In genomic region chr6:144378437-144378836, GRCh38 we compare ENCODE assay signal across 13 cellular contexts.
A peak's percentile ranks its signal among the peaks of the same experiment; 100 is the strongest.
DNase-seq lines count a peak whose midpoint lies in the region; ATAC-seq and TF ChIP-seq lines count a peak whose summit lies in the region.
"Had no signal": no experiment of that assay in that cellular context is flagged by ENCODE, and none has a peak within 500 bp of the region (broad histone marks: within the 10 kb centered on the region; RNA-seq: fewer than 3 reads in every experiment).

No MANE protein-coding gene starts in this region.

- POLR2A ChIA-PET in GM10248 (lab: Yijun Ruan, JAX), result no interaction called here

- WGBS in lung, 2 donors, result 56 to 64% methylated on average over 4 of the region's 4 CpGs
- WGBS in tibial nerve, 2 donors, result 59 to 62% methylated on average over 4 of the region's 4 CpGs

- TF ChIP-seq POLR2A in tibial nerve (IDR thresholded peaks at IDR 0.05), result no peak

- H3K27ac ChIP-seq in right atrium auricular region, result no peak overlapping the region
- H3K27ac ChIP-seq in lung (ENCODE audit: low read depth in 1 of 2, low read length in 1 of 2), result no peak overlapping the region
- H3K27ac ChIP-seq in tibial nerve, result peak overlapping the region in 3 of 4 donors; percentile 5 to 85 (median 66)

- DNase-seq in Right ventricle myocardium superior (no peak), right atrium auricular region (ENCODE audit: low spot score) (no peak), chondrocyte (ENCODE audit: low spot score) (no peak), lung (ENCODE audit: low spot score) (no peak), tibial nerve (ENCODE audit: low spot score in 2 of 2) (no peak), NOMO-1 (lab: John Stamatoyannopoulos, UW; ENCODE audit: unreplicated experiment in 2 of 2) (no peak), GM10248 (ENCODE audit: extremely low spot score) (no peak)
- DNase-seq: activated CD4-positive, alpha-beta T cell treated with anti-CD3 and anti-CD28 coated beads for 4 hours; caudate nucleus; DMS153; kidney had no signal

- peak; percentile 18 for ATAC-seq in Right ventricle myocardium superior (ENCODE audit: poor library complexity)
- ATAC-seq in lung (ENCODE audit: insufficient read depth, low FRiP score), result peak; percentile 67
- no peak for ATAC-seq in HG03280 (IDR thresholded peaks at IDR 0.05; ENCODE audit: unreplicated experiment)

- intact Hi-C loops in Right ventricle myocardium superior (cut with DNase I), result no loop called here

- H3K4me1 Mint-ChIP-seq in chondrocyte (ENCODE audit: low read depth), result peaks cover 37% of the 10 kb centered on the region

- no peaks in the 10 kb centered on the region for H3K36me3 ChIP-seq in right atrium auricular region
- H3K36me3 ChIP-seq in lung (ENCODE audit: control insufficient read depth in 2 of 2, insufficient read depth in 2 of 2, low read length in 2 of 2), result no peaks in the 10 kb centered on the region
- H3K36me3 ChIP-seq in tibial nerve, result no peaks in the 10 kb centered on the region

- H3K9me3 ChIP-seq in right atrium auricular region, result no peaks in the 10 kb centered on the region
- no peaks in the 10 kb centered on the region for H3K9me3 ChIP-seq in lung (ENCODE audit: control insufficient read depth in 2 of 2, insufficient read depth in 1 of 2, low read length in 1 of 2)
- peaks cover 0 to 6% (median 0%) of the 10 kb centered on the region in 4 donors for H3K9me3 ChIP-seq in tibial nerve

- H3K4me3 ChIP-seq in right atrium auricular region (no peak overlapping the region), lung (no peak overlapping the region), tibial nerve (no peak overlapping the region)

- no peaks in the 10 kb centered on the region for H3K27me3 Mint-ChIP-seq in chondrocyte (ENCODE audit: low read depth)

- H3K9me3 Mint-ChIP-seq in chondrocyte (ENCODE audit: low read depth), result peaks cover 5% of the 10 kb centered on the region

- CTCF ChIA-PET in GM10248 (lab: Yijun Ruan, JAX), result interaction anchor here (1.1 to 1.4 kb wide), 3 partner anchors 9 to 50 kb away, joined by 3 to 4 read pairs (median 3); no protein-coding TSS in a partner anchor

- TF ChIP-seq CTCF in right atrium auricular region (IDR thresholded peaks at IDR 0.05), result no peak
- no peak for TF ChIP-seq CTCF in chondrocyte (IDR thresholded peaks at IDR 0.05)
- no peak for TF ChIP-seq CTCF in lung (IDR thresholded peaks at IDR 0.05; ENCODE audit: control extremely low read depth, extremely low read depth)
- TF ChIP-seq CTCF in tibial nerve (IDR thresholded peaks at IDR 0.05), result no peak
- no peak for TF ChIP-seq CTCF in GM10248 (IDR thresholded peaks at IDR 0.05; ENCODE audit: control extremely low read depth, extremely low read depth, low read depth, missing control alignments)

- H3K4me3 Mint-ChIP-seq in chondrocyte (ENCODE audit: unreplicated experiment), result no peak overlapping the region

- TF ChIP-seq EP300 in tibial nerve (IDR thresholded peaks at IDR 0.05), result no peak

- H3K27ac Mint-ChIP-seq in chondrocyte (ENCODE audit: unreplicated experiment), result peak overlapping the region; percentile 38
- H3K27ac Mint-ChIP-seq: activated T-helper 2 cell treated with anti-CD3 and anti-CD28 coated beads, Interferon-gamma antibody, Interleukin-2, Interleukin-4, amounts not matched to agents 10 μg/mL and 5 μg/mL and 100 μg/mL, durations not matched to agents 14 hours and 24 hours and 36 hours had no signal

- H3K4me1 ChIP-seq in right atrium auricular region (peaks cover 0 to 26% of the 10 kb centered on the region in 2 donors), lung (ENCODE audit: control insufficient read depth in 2 of 2, insufficient read depth in 2 of 2, low read length in 2 of 2) (peaks cover 5 to 18% of the 10 kb centered on the region in 2 donors), tibial nerve (peaks cover 0 to 77% (median 25%) of the 10 kb centered on the region in 4 donors)

- H3K36me3 Mint-ChIP-seq in chondrocyte (ENCODE audit: low read depth), result no peaks in the 10 kb centered on the region

- H3K27me3 ChIP-seq in right atrium auricular region (no peaks in the 10 kb centered on the region), lung (ENCODE audit: control insufficient read depth, insufficient read depth) (no peaks in the 10 kb centered on the region), tibial nerve (no peaks in the 10 kb centered on the region)

Comparison
In these comparisons a context has a peak if more than half of its experiments do, and no peak if none do; other contexts are left out.
1. H3K27ac ChIP-seq: peak in tibial nerve (3 of 4); none in right atrium auricular region (0 of 2) and lung (0 of 2).